In the genomic region with DNA sequence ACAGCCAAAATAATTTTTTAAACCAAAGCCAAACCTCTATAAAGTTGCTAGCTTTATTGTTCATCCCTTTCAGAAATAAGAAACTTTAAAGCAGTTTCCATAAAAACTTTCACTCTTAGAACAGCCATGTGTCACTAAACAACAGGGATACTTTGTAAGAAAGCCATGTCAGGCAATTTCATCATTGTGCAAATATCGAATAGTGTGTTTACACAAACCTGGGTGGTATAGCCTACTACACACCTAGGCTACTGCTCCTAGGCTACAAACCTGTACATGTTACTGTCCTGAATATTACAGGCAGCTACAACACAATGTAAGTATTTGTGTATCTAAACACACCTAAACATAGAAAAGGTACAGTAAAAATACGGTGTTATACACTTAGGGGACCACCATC, we compare ENCODE assay signal across 25 cellular contexts. TPM values are rescaled to one million over a fixed set of nuclear protein-coding genes. Genes with fewer than 3 reads are reported as not detected.
DNase-seq lines count a peak whose midpoint lies in the region; ATAC-seq, FAIRE-seq and TF ChIP-seq lines count a peak whose summit lies in the region.
"Had no signal": no experiment of that assay in that cellular context is flagged by ENCODE, and none has a peak within 500 bp of the region (broad histone marks: within the 10 kb centered on the region; RNA-seq: fewer than 3 reads in every experiment).

No MANE protein-coding gene starts in this region.

- ATAC-seq in GM23338: no peak
- no peak for ATAC-seq in IMR-90 (ENCODE audit: low read depth)
- peak; percentile 13; the same call in 1 of the 3 replicates for ATAC-seq in HepG2
- ATAC-seq in upper lobe of left lung (ENCODE audit: low FRiP score in 2 of 2): no peak
- ATAC-seq in GM19397 (IDR thresholded peaks at IDR 0.05; ENCODE audit: unreplicated experiment): no peak
- ATAC-seq: K562, T-cell had no signal

- H3K79me1 ChIP-seq in IMR-90 (ENCODE audit: low read depth in 1 of 2, low read length in 2 of 2): peaks cover 18 to 41% of the 10 kb centered on the region in 2 experiments

- H4K8ac ChIP-seq in IMR-90 (ENCODE audit: low read depth in 2 of 2, low read length in 2 of 2): peak overlapping the region in 1 of 2 experiments; percentile 61; a peak in 1 of 4 replicates

- BruUV-seq in IMR-90 (replicated peaks; lab: Mats Ljungman, UMichigan) (no TSS peak), HepG2 (replicated peaks; lab: Mats Ljungman, UMichigan) (no TSS peak)

- DNase-seq in GM23338 (ENCODE audit: low spot score): no peak
- DNase-seq in IMR-90: no peak
- DNase-seq in astrocyte (ENCODE audit: low read depth): no peak
- peak; percentile 76 for DNase-seq in HepG2 (ENCODE audit: low spot score)
- DNase-seq in upper lobe of left lung: no peak
- no peak for DNase-seq in activated naive CD4-positive, alpha-beta T cell treated with anti-CD3 and anti-CD28 coated beads, Interleukin-2, amount 10 ng/mL, durations not matched to agents 7 days and 5 days
- DNase-seq: C1 segment of cervical spinal cord; CD4-positive, alpha-beta memory T cell; COR-L47; DMS79 treated with DMSO at 0.1 percent for 48 hours; GF-D8; H7; Kasumi-1; NCI-H1105 treated with DMSO at 0.1 percent for 48 hours; NCI-H146; NCI-H526 treated with DMSO at 0.1 percent for 48 hours; NK-92 treated with Interleukin-12 subunit alpha and Interleukin-12 subunit beta, amount 100 ng/mL, for 24 hours; RPMI8226; SHP77; T-cell had no signal

- dilution Hi-C loops in IMR-90 (cut with HindIII; ENCODE audit: low sequenced_read_pairs, unreplicated experiment): no loop called here

- FAIRE-seq in astrocyte (lab: Jason Lieb, UNC) (no peak), HepG2 (lab: Jason Lieb, UNC) (peak; percentile 66)
- FAIRE-seq: GM12891, GM19239, K562 had no signal

- peak overlapping the region; percentile 41; the same call in 1 of the 2 replicates for H4K91ac ChIP-seq in IMR-90 (ENCODE audit: insufficient read depth, low read depth, low read length)

- no peak overlapping the region for H3K4me3 Mint-ChIP-seq in GM23338
- H3K4me3 Mint-ChIP-seq in astrocyte (ENCODE audit: unreplicated experiment): no peak overlapping the region
- no peak overlapping the region for H3K4me3 Mint-ChIP-seq in activated naive CD4-positive, alpha-beta T cell treated with anti-CD3 and anti-CD28 coated beads, Interleukin-2, amount 10 ng/mL, durations not matched to agents 7 days and 5 days
- H3K4me3 Mint-ChIP-seq: CD4-positive, alpha-beta memory T cell; T-cell had no signal

- H2BK15ac ChIP-seq in IMR-90 (ENCODE audit: low read depth, low read length): 0 out of 3 replicates have a peak overlapping the region, but pooled peaks have one; percentile 27

- H3K36me3 Mint-ChIP-seq in GM23338 (ENCODE audit: low read depth) (peaks cover 42% of the 10 kb centered on the region), astrocyte (ENCODE audit: low read depth, unreplicated experiment) (peaks cover 1% of the 10 kb centered on the region)
- no peaks in the 10 kb centered on the region for H3K36me3 Mint-ChIP-seq in activated naive CD4-positive, alpha-beta T cell treated with anti-CD3 and anti-CD28 coated beads, Interleukin-2, amount 10 ng/mL, durations not matched to agents 7 days and 5 days
- H3K36me3 Mint-ChIP-seq: CD4-positive, alpha-beta memory T cell; T-cell had no signal

- H3K9ac ChIP-seq in IMR-90 (ENCODE audit: low read depth, low read length): no peak overlapping the region
- peak overlapping the region; percentile 13 for H3K9ac ChIP-seq in astrocyte (ENCODE audit: low read length)
- no peak overlapping the region for H3K9ac ChIP-seq in HepG2 (ENCODE audit: insufficient read depth, low read depth, low read length)

- H2AK5ac ChIP-seq in IMR-90 (ENCODE audit: low read depth, low read length): peak overlapping the region; percentile 43; the same call in 1 of the 2 replicates

- no peaks in the 10 kb centered on the region for H3K9me3 ChIP-seq in IMR-90 (ENCODE audit: control insufficient read depth, insufficient read depth, low read length)
- H3K9me3 ChIP-seq in astrocyte (ENCODE audit: insufficient read depth, low read depth, low read length): no peaks in the 10 kb centered on the region
- H3K9me3 ChIP-seq in HepG2 (ENCODE audit: low read length): no peaks in the 10 kb centered on the region
- no peaks in the 10 kb centered on the region for H3K9me3 ChIP-seq in upper lobe of left lung

- intact Hi-C loops in IMR-90 (cut with micrococcal nuclease) (no loop called here), HepG2 (cut with micrococcal nuclease; ENCODE audit: unreplicated experiment) (loop anchor here (1.0 to 2.0 kb wide), 5 partner anchors 19 to 107 kb away; no protein-coding TSS in a partner anchor)

- peaks cover 15% of the 10 kb centered on the region for H3K9me1 ChIP-seq in IMR-90 (ENCODE audit: insufficient read depth, low read length)

- H3K14ac ChIP-seq in IMR-90 (replicated peaks; ENCODE audit: low read depth, low read length): peak overlapping the region; percentile 73; the same call in 1 of the 2 replicates

- TF ChIP-seq CTCF in GM23338 (conservative IDR thresholded peaks at IDR 0.05; ENCODE audit: low read depth in 2 of 2) (no peak), IMR-90 (conservative IDR thresholded peaks at IDR 0.05; ENCODE audit: low read depth, low read length) (no peak), astrocyte (IDR thresholded peaks at IDR 0.05; ENCODE audit: insufficient read depth, low read depth, low read length) (no peak), HepG2 (CRISPR knock-in tag; IDR thresholded peaks at IDR 0.05) (no peak), upper lobe of left lung (IDR thresholded peaks at IDR 0.05) (no peak)

- H3K56ac ChIP-seq in IMR-90 (ENCODE audit: extremely low read depth, insufficient read depth, low read length): no peak overlapping the region

- H3K4me1 ChIP-seq in GM23338 (ENCODE audit: insufficient read depth) (peaks cover 23% of the 10 kb centered on the region), IMR-90 (ENCODE audit: control insufficient read depth, insufficient read depth, low read length) (peaks cover 15% of the 10 kb centered on the region), astrocyte (ENCODE audit: insufficient read depth, low read length) (peaks cover 21% of the 10 kb centered on the region), HepG2 (ENCODE audit: insufficient read depth, low read length) (peaks cover 74% of the 10 kb centered on the region), upper lobe of left lung (no peaks in the 10 kb centered on the region)

- CTCF ChIA-PET in IMR-90 (lab: Yijun Ruan, JAX): no interaction called here
- CTCF ChIA-PET in HepG2 (lab: Yijun Ruan, JAX; ENCODE audit: low intra/inter-chr PET ratio, low total read pairs): interaction anchor here (0.8 kb wide), 1 partner anchor 57 kb away, joined by 3 read pairs; no protein-coding TSS in a partner anchor
- CTCF ChIA-PET in activated naive CD4-positive, alpha-beta T cell treated with anti-CD3 and anti-CD28 coated beads, Interleukin-2, amount 10 ng/mL, durations not matched to agents 7 days and 5 days (lab: Charles Lee): no interaction called here

- H3F3A ChIP-seq in GM23338 (replicated peaks; ENCODE audit: low read depth): no peaks in the 10 kb centered on the region

- peak overlapping the region; percentile 29; the same call in 1 of the 2 replicates for H3K23ac ChIP-seq in IMR-90 (ENCODE audit: low read depth, low read length)

- H3K27me3 ChIP-seq in GM23338 (ENCODE audit: insufficient read depth): no peaks in the 10 kb centered on the region
- no peaks in the 10 kb centered on the region for H3K27me3 ChIP-seq in IMR-90 (ENCODE audit: control insufficient read depth, insufficient read depth, low read length)
- no peaks in the 10 kb centered on the region for H3K27me3 ChIP-seq in astrocyte (ENCODE audit: insufficient read depth, low read length)
- no peaks in the 10 kb centered on the region for H3K27me3 ChIP-seq in HepG2 (ENCODE audit: control insufficient read depth in 1 of 2, insufficient read depth in 2 of 2, low read length in 2 of 2)
- H3K27me3 ChIP-seq in upper lobe of left lung: no peaks in the 10 kb centered on the region

- no peaks in the 10 kb centered on the region for H3K9me3 Mint-ChIP-seq in GM23338
- H3K9me3 Mint-ChIP-seq in astrocyte (ENCODE audit: unreplicated experiment): no peaks in the 10 kb centered on the region
- H3K9me3 Mint-ChIP-seq in activated naive CD4-positive, alpha-beta T cell treated with anti-CD3 and anti-CD28 coated beads, Interleukin-2, amount 10 ng/mL, durations not matched to agents 7 days and 5 days: no peaks in the 10 kb centered on the region
- H3K9me3 Mint-ChIP-seq: T-cell had no signal

- in situ Hi-C loops in IMR-90 (cut with MboI; ENCODE audit: low sequenced_read_pairs) (no loop called here), HepG2 (cut with HindIII; ENCODE audit: extremely low pct_ligation_motif_present, low pct_unique_long_range_greater_than_20kb) (no loop called here)

- H3K27ac Mint-ChIP-seq in GM23338: no peak overlapping the region
- H3K27ac Mint-ChIP-seq in astrocyte (ENCODE audit: unreplicated experiment): no peak overlapping the region
- no peak overlapping the region for H3K27ac Mint-ChIP-seq in activated naive CD4-positive, alpha-beta T cell treated with anti-CD3 and anti-CD28 coated beads, Interleukin-2, amount 10 ng/mL, durations not matched to agents 7 days and 5 days
- H3K27ac Mint-ChIP-seq: CD4-positive, alpha-beta memory T cell; T-cell had no signal

- peaks cover 53% of the 10 kb centered on the region for H3K4me1 Mint-ChIP-seq in GM23338
- peaks cover 19% of the 10 kb centered on the region for H3K4me1 Mint-ChIP-seq in astrocyte (ENCODE audit: low read depth, unreplicated experiment)
- no peaks in the 10 kb centered on the region for H3K4me1 Mint-ChIP-seq in activated naive CD4-positive, alpha-beta T cell treated with anti-CD3 and anti-CD28 coated beads, Interleukin-2, amount 10 ng/mL, durations not matched to agents 7 days and 5 days
- H3K4me1 Mint-ChIP-seq: CD4-positive, alpha-beta memory T cell; T-cell had no signal

- H4K20me1 ChIP-seq in GM23338 (replicated peaks; ENCODE audit: insufficient read depth): peaks cover 18% of the 10 kb centered on the region
- H4K20me1 ChIP-seq in IMR-90 (ENCODE audit: insufficient read depth, low read length): no peaks in the 10 kb centered on the region
- no peaks in the 10 kb centered on the region for H4K20me1 ChIP-seq in astrocyte (ENCODE audit: insufficient read depth, low read length)
- H4K20me1 ChIP-seq in HepG2 (ENCODE audit: insufficient read depth, low read length): peaks cover 2% of the 10 kb centered on the region; the same call in 1 of the 2 replicates

- H3K79me2 ChIP-seq in GM23338 (replicated peaks; ENCODE audit: insufficient read depth) (peaks cover 90% of the 10 kb centered on the region), astrocyte (ENCODE audit: insufficient read depth, low read length) (no peaks in the 10 kb centered on the region), HepG2 (ENCODE audit: insufficient read depth, low read length) (peaks cover 9% of the 10 kb centered on the region)

- TF ChIP-seq POLR2A in IMR-90 (IDR thresholded peaks at IDR 0.05; ENCODE audit: low read depth, low read length): no peak
- TF ChIP-seq POLR2A in HepG2 (IDR thresholded peaks at IDR 0.05; ENCODE audit: insufficient read depth in 1 of 2, low read depth in 2 of 2, low read length in 2 of 2): no peak
- no peak for TF ChIP-seq POLR2A in upper lobe of left lung (IDR thresholded peaks at IDR 0.05)

- POLR2A ChIA-PET in IMR-90 (lab: Charles Lee; ENCODE audit: unreplicated experiment): no interaction called here
- POLR2A ChIA-PET in HepG2 (lab: Yijun Ruan, JAX): interaction anchor here (0.8 to 2.8 kb wide), 4 partner anchors 41 to 91 kb away, joined by 3 to 15 read pairs (median 8); no protein-coding TSS in a partner anchor

- TF ChIP-seq EP300 in HepG2 (IDR thresholded peaks at IDR 0.05; ENCODE audit: low read depth in 2 of 2, low read length in 2 of 2): peak in 1 of 2 experiments; percentile 30; a peak in 1 of 4 replicates
- peak; percentile 48; the same call in 1 of the 2 replicates for TF ChIP-seq EP300 in HepG2 (CRISPR knock-in tag; IDR thresholded peaks at IDR 0.05; ENCODE audit: borderline replicate concordance)
- TF ChIP-seq EP300 in upper lobe of left lung (IDR thresholded peaks at IDR 0.05): no peak

- peaks cover 16% of the 10 kb centered on the region; the same call in 1 of the 2 replicates for H3K36me3 ChIP-seq in GM23338 (ENCODE audit: insufficient read depth)
- peaks cover 9% of the 10 kb centered on the region for H3K36me3 ChIP-seq in IMR-90 (ENCODE audit: control insufficient read depth, insufficient read depth, low read length)
- no peaks in the 10 kb centered on the region for H3K36me3 ChIP-seq in astrocyte (ENCODE audit: insufficient read depth, low read length)
- H3K36me3 ChIP-seq in HepG2 (replicated peaks in 1 of 2; ENCODE audit: control insufficient read depth in 1 of 2, insufficient read depth in 2 of 2, low read length in 2 of 2): peaks cover 6 to 32% of the 10 kb centered on the region in 2 experiments
- H3K36me3 ChIP-seq in upper lobe of left lung: peaks cover 0 to 5% (median 0%) of the 10 kb centered on the region in 4 donors

- no peak overlapping the region for H3K4me3 ChIP-seq in GM23338
- H3K4me3 ChIP-seq in IMR-90 (ENCODE audit: insufficient read depth, low read depth, low read length): no peak overlapping the region
- H3K4me3 ChIP-seq in astrocyte (ENCODE audit: insufficient read depth, low read depth, low read length): no peak overlapping the region
- no peak overlapping the region for H3K4me3 ChIP-seq in HepG2 (replicated peaks in 1 of 3; ENCODE audit: insufficient read depth in 1 of 3, low read depth in 2 of 3, low read length in 3 of 3)
- H3K4me3 ChIP-seq in upper lobe of left lung: no peak overlapping the region
- H3K4me3 ChIP-seq: K562 had no signal

- peak overlapping the region; percentile 47 for H2BK5ac ChIP-seq in IMR-90 (ENCODE audit: low read depth, low read length, poor library complexity, severe bottlenecking)

- peaks cover 2% of the 10 kb centered on the region for H3K27me3 Mint-ChIP-seq in GM23338 (ENCODE audit: insufficient read depth, low read depth, poor library complexity)
- no peaks in the 10 kb centered on the region for H3K27me3 Mint-ChIP-seq in astrocyte (ENCODE audit: low read depth, unreplicated experiment)
- H3K27me3 Mint-ChIP-seq in activated naive CD4-positive, alpha-beta T cell treated with anti-CD3 and anti-CD28 coated beads, Interleukin-2, amount 10 ng/mL, durations not matched to agents 7 days and 5 days: no peaks in the 10 kb centered on the region
- H3K27me3 Mint-ChIP-seq: CD4-positive, alpha-beta memory T cell had no signal

- H3K9me2 ChIP-seq in GM23338 (ENCODE audit: insufficient read depth): no peaks in the 10 kb centered on the region

- WGBS in IMR-90 (ENCODE audit: extremely low coverage in 2 of 2, insufficient read length in 1 of 2), 2 experiments: no CpG with 5 or more reads among the region's 2 CpGs
- WGBS in HepG2 (ENCODE audit: low lambda C conversion rate): 43% methylated on average over 2 of the region's 2 CpGs
- WGBS in upper lobe of left lung, 2 donors: 81 to 82% methylated on average over 2 of the region's 2 CpGs

- peak overlapping the region; percentile 68; the same call in 1 of the 2 replicates for H2BK20ac ChIP-seq in IMR-90 (ENCODE audit: low read depth, low read length)

- peak overlapping the region; percentile 25; the same call in 1 of the 2 replicates for H2BK120ac ChIP-seq in IMR-90 (ENCODE audit: low read depth, low read length)

- H3K27ac ChIP-seq in GM23338 (ENCODE audit: low read depth) (0 out of 2 replicates have a peak overlapping the region, but pooled peaks have one; percentile 33), IMR-90 (ENCODE audit: insufficient read depth, low read length) (no peak overlapping the region), astrocyte (ENCODE audit: low read depth, low read length) (no peak overlapping the region), HepG2 (ENCODE audit: extremely low read length, insufficient read depth, low read length) (peak overlapping the region; percentile 42), upper lobe of left lung (no peak overlapping the region)
- H3K27ac ChIP-seq: HL-60 had no signal

- H2AK9ac ChIP-seq in IMR-90 (replicated peaks; ENCODE audit: low read depth, low read length, poor library complexity): no peak overlapping the region

- H3K4me2 ChIP-seq in GM23338 (no peak overlapping the region), IMR-90 (ENCODE audit: low read depth, low read length) (no peak overlapping the region), astrocyte (ENCODE audit: low read length) (no peak overlapping the region), HepG2 (ENCODE audit: low read depth, low read length) (no peak overlapping the region)

- H3K4ac ChIP-seq in IMR-90 (ENCODE audit: low read depth, low read length): peak overlapping the region; percentile 66; the same call in 1 of the 2 replicates

- TF ChIP-seq RAD21 in IMR-90 (IDR thresholded peaks at IDR 0.05; ENCODE audit: low read length): no peak
- no peak for TF ChIP-seq RAD21 in HepG2 (CRISPR knock-in tag; IDR thresholded peaks at IDR 0.05)

- H4K5ac ChIP-seq in IMR-90 (ENCODE audit: low read depth, low read length): peak overlapping the region; percentile 61; the same call in 1 of the 2 replicates

- H3K18ac ChIP-seq in IMR-90 (ENCODE audit: low read depth, low read length): peak overlapping the region; percentile 62; the same call in 1 of the 2 replicates

- H2AFZ ChIP-seq in GM23338 (no peak overlapping the region), IMR-90 (replicated peaks; ENCODE audit: low read length, poor library complexity) (no peak overlapping the region), astrocyte (ENCODE audit: low read depth, low read length) (no peak overlapping the region), HepG2 (ENCODE audit: low read length) (no peak overlapping the region)

RNA-seq across cellular contexts. Expression of a gene that starts 59.9 kb away (rescaled TPM):
- total RNA-seq in GM23338 (2014; rRNA removed; shearing (Covaris generic)): 125 and 132 TPM in 2 replicates
- polyA plus RNA-seq in GM23338 (2016; fragmentation: Nextera tagmentation; extraction: Ambion mirVana) (58.1 and 59.1 TPM in 2 replicates), IMR-90 (2012; rRNA removed) (51.0 and 52.9 TPM in 2 replicates), HepG2 (2011; rRNA removed) (109 and 121 TPM in 2 replicates)
- total RNA-seq in IMR-90 (2012; rRNA removed) (36.0 and 40.3 TPM in 2 replicates), astrocyte (23.6 and 29.6 TPM in 2 replicates), HepG2 (2016; rRNA removed; fragmentation: Illumina TruSeq; extraction: Trizol) (30.7 and 35.9 TPM in 2 replicates), upper lobe of left lung (10 to 100 TPM; 17.3 to 55.5 (median 27.6) TPM)
- 34.1 and 43.9 TPM in 2 replicates for polyA plus RNA-seq in IMR-90 (2012; cell fraction: cytosol; rRNA removed)
- polyA plus RNA-seq in IMR-90 (2012; cell fraction: nucleus; rRNA removed; ENCODE audit: low replicate concordance): 54.1 and 57.3 TPM in 2 replicates
- total RNA-seq in HepG2 (2016; cell fraction: cytosol; rRNA removed; fragmentation: Illumina TruSeq; extraction: Trizol; ENCODE audit: low read depth): 10.5 and 15.5 TPM in 2 replicates
- 28.4 and 35.8 TPM in 2 replicates for total RNA-seq in HepG2 (2016; cell fraction: insoluble cytoplasmic fraction; rRNA removed; fragmentation: Illumina TruSeq; extraction: Trizol)
- 21.3 and 25.1 TPM in 2 replicates for total RNA-seq in HepG2 (2016; cell fraction: membrane; rRNA removed; fragmentation: Illumina TruSeq; extraction: Trizol)
- total RNA-seq in HepG2 (2016; cell fraction: nucleus; rRNA removed; fragmentation: Illumina TruSeq; extraction: Trizol): 32.7 and 35.7 TPM in 2 replicates
- 81.0 and 82.2 TPM in 2 replicates for polyA plus RNA-seq in HepG2 (2011; cell fraction: cytosol; rRNA removed)
- 88.7 and 102 TPM in 2 replicates for polyA plus RNA-seq in HepG2 (2011; cell fraction: nucleus; rRNA removed)
- 76.2 and 83.2 TPM in 2 replicates for polyA plus RNA-seq in HepG2 (2012)
- polyA plus RNA-seq in HepG2 (2016; cell fraction: cytosol; fragmentation: Illumina TruSeq; extraction: Trizol; ENCODE audit: low read depth): 5.7 and 6.0 TPM in 2 replicates
- polyA plus RNA-seq in HepG2 (2016; cell fraction: insoluble cytoplasmic fraction; fragmentation: Illumina TruSeq; extraction: Trizol; ENCODE audit: low read depth): 37.9 and 46.7 TPM in 2 replicates
- polyA plus RNA-seq in HepG2 (2016; cell fraction: membrane; fragmentation: Illumina TruSeq; extraction: Trizol; ENCODE audit: low read depth): 16.5 and 18.0 TPM in 2 replicates
- polyA plus RNA-seq in HepG2 (2016; cell fraction: nucleus; fragmentation: Illumina TruSeq; extraction: Trizol; ENCODE audit: insufficient read depth, low read depth): 51.4 and 59.9 TPM in 2 replicates
- polyA minus RNA-seq in HepG2 (2011; rRNA and poly(A)+ RNA removed; ENCODE audit: low replicate concordance): 0.94 and 127 TPM in 2 replicates
- polyA minus RNA-seq in HepG2 (2011; cell fraction: cytosol; rRNA and poly(A)+ RNA removed): 63.4 and 65.8 TPM in 2 replicates
- 111 and 120 TPM in 2 replicates for polyA minus RNA-seq in HepG2 (2011; cell fraction: nucleus; rRNA and poly(A)+ RNA removed)
- polyA plus RNA-seq: K562 had no signal

Comparison
In these comparisons a context has a peak if more than half of its experiments do, and no peak if none do; other contexts are left out.
1. H3K27ac ChIP-seq: peak in GM23338 (single experiment) and HepG2 (single experiment); none in IMR-90 (single experiment), astrocyte (single experiment) and upper lobe of left lung (0 of 4).